ENCODE assay signal across 1 cellular context in the genomic region with DNA sequence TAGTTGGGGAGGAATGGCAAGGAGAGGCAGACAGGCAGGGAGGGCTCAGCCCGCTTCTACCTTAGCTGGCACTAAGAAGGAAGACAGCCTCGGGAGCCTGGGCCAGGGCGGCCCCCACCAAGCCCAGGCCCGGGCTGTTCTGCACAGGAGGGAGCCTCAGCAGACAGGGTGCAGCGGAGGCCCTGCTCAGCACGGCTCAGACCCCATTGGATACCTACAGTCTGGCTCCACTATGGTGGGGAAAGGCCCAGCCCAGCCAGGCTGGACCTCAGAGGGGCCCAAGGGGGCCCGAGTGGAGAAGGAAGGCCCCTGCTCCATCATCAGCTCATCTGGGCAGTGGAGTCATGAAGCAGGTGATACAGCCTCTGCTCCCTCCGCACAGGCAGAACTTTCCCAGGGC.
TF ChIP-seq lines count a peak whose summit lies in the region.

No MANE protein-coding gene starts in this region.

TF ChIP-seq in H1, 55 proteins besides CTCF, POLR2A, EP300 and RAD21 (continued from another document):
- no peak for TF ChIP-seq RNF2 (IDR thresholded peaks at IDR 0.05; ENCODE audit: borderline replicate concordance, low read depth, low read length, missing control alignments, poor library complexity, severe bottlenecking)
- no peak for TF ChIP-seq RFX5 (IDR thresholded peaks at IDR 0.05; ENCODE audit: borderline replicate concordance, low read depth, low read length)
- TF ChIP-seq CBX5 (IDR thresholded peaks at IDR 0.05; ENCODE audit: low read depth, low read length): no peak
- TF ChIP-seq BCL11A (IDR thresholded peaks at IDR 0.05; ENCODE audit: low read depth in 2 of 2, low read length in 2 of 2): no peak
